9 cellular contexts compared by ENCODE assay signal in genomic region chr2:68775272-68775847, GRCh38. TPM values are rescaled to one million over a fixed set of nuclear protein-coding genes. Genes with fewer than 3 reads are reported as not detected.
DNase-seq lines count a peak whose midpoint lies in the region; ATAC-seq and TF ChIP-seq lines count a peak whose summit lies in the region.
"Had no signal": no experiment of that assay in that cellular context is flagged by ENCODE, and none has a peak within 500 bp of the region (broad histone marks: within the 10 kb centered on the region; RNA-seq: fewer than 3 reads in every experiment).

No MANE protein-coding gene starts in this region.

- no peak for TF ChIP-seq CTCF in left ventricle myocardium inferior (IDR thresholded peaks at IDR 0.05; ENCODE audit: borderline replicate concordance)

- H3K4me1 ChIP-seq in left ventricle myocardium inferior (peaks cover 61% of the 10 kb centered on the region), stomach smooth muscle (ENCODE audit: control insufficient read depth, insufficient read depth, low read length) (peaks cover 19% of the 10 kb centered on the region)

- peak overlapping the region; percentile 27 for H3K27ac Mint-ChIP-seq in activated T-cell treated with anti-CD3 and anti-CD28 coated beads, Interleukin-2, amount 50 U/mL, for 72 hours

- peak overlapping the region; percentile 77 to 88 for H3K4me3 Mint-ChIP-seq in activated T-cell treated with anti-CD3 and anti-CD28 coated beads, Interleukin-2, amount 50 U/mL, for 72 hours

- H3K27ac ChIP-seq in left ventricle myocardium inferior (replicated peaks) (peak overlapping the region; percentile 91), stomach smooth muscle (ENCODE audit: low read length) (no peak overlapping the region)

- H3K4me1 Mint-ChIP-seq in activated T-cell treated with anti-CD3 and anti-CD28 coated beads, Interleukin-2, amount 50 U/mL, for 72 hours (ENCODE audit: low read depth), result peaks cover 85% of the 10 kb centered on the region

- DNase-seq in activated T-cell treated with anti-CD3 and anti-CD28 coated beads, Interleukin-2, amount 50 U/mL, for 72 hours, result no peak
- DNase-seq in left ventricle myocardium inferior, result peak; percentile 18
- no peak for DNase-seq in AG08396 (ENCODE audit: low spot score)
- DNase-seq in activated CD8-positive, alpha-beta memory T cell treated with anti-CD3 and anti-CD28 coated beads for 24 hours, result no peak
- no peak for DNase-seq in activated CD4-positive, alpha-beta T cell treated with anti-CD3 and anti-CD28 coated beads for 1 hour
- DNase-seq: NCI-H1694 treated with DMSO at 0.1 percent for 48 hours, SW 1271 had no signal

- H3K36me3 ChIP-seq in left ventricle myocardium inferior (no peaks in the 10 kb centered on the region), stomach smooth muscle (ENCODE audit: control insufficient read depth in 2 of 2, insufficient read depth in 2 of 2, low read length in 2 of 2) (no peaks in the 10 kb centered on the region)

- H3K27me3 Mint-ChIP-seq in activated T-cell treated with anti-CD3 and anti-CD28 coated beads, Interleukin-2, amount 50 U/mL, for 72 hours (ENCODE audit: low read depth), result no peaks in the 10 kb centered on the region

- H3K9ac ChIP-seq in stomach smooth muscle (ENCODE audit: low read length in 2 of 2), result no peak overlapping the region

- ATAC-seq in HG02870 (IDR thresholded peaks at IDR 0.05; ENCODE audit: unreplicated experiment), result peak; percentile 2
- ATAC-seq in activated T-cell treated with anti-CD3 and anti-CD28 coated beads, Interleukin-2, amount 50 U/mL, for 72 hours (replicated peaks in 1 of 2), result no peak

- H3K36me3 Mint-ChIP-seq in activated T-cell treated with anti-CD3 and anti-CD28 coated beads, Interleukin-2, amount 50 U/mL, for 72 hours (ENCODE audit: insufficient read depth in 2 of 2), result peaks cover 8 to 32% of the 10 kb centered on the region in 2 donors

- no peaks in the 10 kb centered on the region for H3K9me3 ChIP-seq in left ventricle myocardium inferior (replicated peaks)
- H3K9me3 ChIP-seq in stomach smooth muscle (ENCODE audit: control insufficient read depth in 2 of 2, low read length in 2 of 2), result no peaks in the 10 kb centered on the region

- no peaks in the 10 kb centered on the region for H3K27me3 ChIP-seq in left ventricle myocardium inferior (ENCODE audit: low read depth)
- H3K27me3 ChIP-seq in stomach smooth muscle (ENCODE audit: control insufficient read depth in 1 of 2, insufficient read depth in 2 of 2, low read length in 2 of 2), result no peaks in the 10 kb centered on the region

- H3K9me3 Mint-ChIP-seq in activated T-cell treated with anti-CD3 and anti-CD28 coated beads, Interleukin-2, amount 50 U/mL, for 72 hours, result no peaks in the 10 kb centered on the region

- intact Hi-C loops in left ventricle myocardium inferior (cut with micrococcal nuclease), result no loop called here

- peak overlapping the region; percentile 67 for H3K4me3 ChIP-seq in left ventricle myocardium inferior
- H3K4me3 ChIP-seq in stomach smooth muscle (ENCODE audit: low read length in 2 of 2), result peak overlapping the region; percentile 26 to 44

RNA-seq across cellular contexts. Expression of gene ARHGAP25, which starts 40.7 kb away (rescaled TPM):
- total RNA-seq in activated T-cell treated with anti-CD3 and anti-CD28 coated beads, Interleukin-2, amount 50 U/mL, for 72 hours, result 10 to 100 TPM; 38.3 to 49.5 TPM
- total RNA-seq in left ventricle myocardium inferior, result 5.3 TPM
